ENCODE assay signal across 1 cellular context in genomic region chr19:55258828-55259539, GRCh38.
TF ChIP-seq lines count a peak whose summit lies in the region.

A gene with protein sequence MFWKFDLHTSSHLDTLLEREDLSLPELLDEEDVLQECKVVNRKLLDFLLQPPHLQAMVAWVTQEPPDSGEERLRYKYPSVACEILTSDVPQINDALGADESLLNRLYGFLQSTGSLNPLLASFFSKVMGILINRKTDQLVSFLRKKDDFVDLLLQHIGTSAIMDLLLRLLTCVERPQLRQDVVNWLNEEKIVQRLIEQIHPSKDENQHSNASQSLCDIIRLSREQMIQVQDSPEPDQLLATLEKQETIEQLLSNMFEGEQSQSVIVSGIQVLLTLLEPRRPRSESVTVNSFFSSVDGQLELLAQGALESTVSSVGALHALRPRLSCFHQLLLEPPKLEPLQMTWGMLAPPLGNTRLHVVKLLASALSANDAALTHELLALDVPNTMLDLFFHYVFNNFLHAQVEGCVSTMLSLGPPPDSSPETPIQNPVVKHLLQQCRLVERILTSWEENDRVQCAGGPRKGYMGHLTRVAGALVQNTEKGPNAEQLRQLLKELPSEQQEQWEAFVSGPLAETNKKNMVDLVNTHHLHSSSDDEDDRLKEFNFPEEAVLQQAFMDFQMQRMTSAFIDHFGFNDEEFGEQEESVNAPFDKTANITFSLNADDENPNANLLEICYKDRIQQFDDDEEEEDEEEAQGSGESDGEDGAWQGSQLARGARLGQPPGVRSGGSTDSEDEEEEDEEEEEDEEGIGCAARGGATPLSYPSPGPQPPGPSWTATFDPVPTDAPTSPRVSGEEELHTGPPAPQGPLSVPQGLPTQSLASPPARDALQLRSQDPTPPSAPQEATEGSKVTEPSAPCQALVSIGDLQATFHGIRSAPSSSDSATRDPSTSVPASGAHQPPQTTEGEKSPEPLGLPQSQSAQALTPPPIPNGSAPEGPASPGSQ (minus strand): TSS chr19:55259017. CDS start chr19:55247103, 11,914 bp downstream.

TF ChIP-seq in HepG2, 621 proteins besides CTCF, POLR2A, EP300 and RAD21 (continued from another document and continues in another):
- TF ChIP-seq HMGXB3 (CRISPR knock-in tag; IDR thresholded peaks at IDR 0.05; ENCODE audit: borderline replicate concordance) = 0 out of 2 replicates have a peak, but pooled peaks have one; percentile 60
- 0 out of 2 replicates have a peak, but pooled peaks have one; percentile 24 for TF ChIP-seq ZNF597 (CRISPR knock-in tag; IDR thresholded peaks at IDR 0.05)
- TF ChIP-seq ZNF451 (CRISPR knock-in tag; IDR thresholded peaks at IDR 0.05) = no peak
- TF ChIP-seq ZNF652 (CRISPR knock-in tag; IDR thresholded peaks at IDR 0.05; ENCODE audit: borderline replicate concordance, low read depth) = no peak
- 0 out of 2 replicates have a peak, but pooled peaks have one; percentile 16 for TF ChIP-seq PBX3 (CRISPR knock-in tag; IDR thresholded peaks at IDR 0.05; ENCODE audit: borderline replicate concordance)
- TF ChIP-seq RARA (CRISPR knock-in tag; IDR thresholded peaks at IDR 0.05) = peak; percentile 27; the same call in 1 of the 2 replicates
- TF ChIP-seq PLSCR1 (CRISPR knock-in tag; IDR thresholded peaks at IDR 0.05; ENCODE audit: borderline replicate concordance) = no peak
- peak; percentile 91 for TF ChIP-seq RXRB (CRISPR knock-in tag; IDR thresholded peaks at IDR 0.05; ENCODE audit: borderline replicate concordance)
- TF ChIP-seq, protein P1, sequence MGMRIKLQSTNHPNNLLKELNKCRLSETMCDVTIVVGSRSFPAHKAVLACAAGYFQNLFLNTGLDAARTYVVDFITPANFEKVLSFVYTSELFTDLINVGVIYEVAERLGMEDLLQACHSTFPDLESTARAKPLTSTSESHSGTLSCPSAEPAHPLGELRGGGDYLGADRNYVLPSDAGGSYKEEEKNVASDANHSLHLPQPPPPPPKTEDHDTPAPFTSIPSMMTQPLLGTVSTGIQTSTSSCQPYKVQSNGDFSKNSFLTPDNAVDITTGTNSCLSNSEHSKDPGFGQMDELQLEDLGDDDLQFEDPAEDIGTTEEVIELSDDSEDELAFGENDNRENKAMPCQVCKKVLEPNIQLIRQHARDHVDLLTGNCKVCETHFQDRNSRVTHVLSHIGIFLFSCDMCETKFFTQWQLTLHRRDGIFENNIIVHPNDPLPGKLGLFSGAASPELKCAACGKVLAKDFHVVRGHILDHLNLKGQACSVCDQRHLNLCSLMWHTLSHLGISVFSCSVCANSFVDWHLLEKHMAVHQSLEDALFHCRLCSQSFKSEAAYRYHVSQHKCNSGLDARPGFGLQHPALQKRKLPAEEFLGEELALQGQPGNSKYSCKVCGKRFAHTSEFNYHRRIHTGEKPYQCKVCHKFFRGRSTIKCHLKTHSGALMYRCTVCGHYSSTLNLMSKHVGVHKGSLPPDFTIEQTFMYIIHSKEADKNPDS (CRISPR knock-in tag; IDR thresholded peaks at IDR 0.05) = no peak
- TF ChIP-seq IKZF4 (CRISPR knock-in tag; IDR thresholded peaks at IDR 0.05; ENCODE audit: borderline replicate concordance, low read depth, not compliant biosample characterization) = no peak
- peak; percentile 24 for TF ChIP-seq SRY (CRISPR knock-in tag; IDR thresholded peaks at IDR 0.05)
- 0 out of 2 replicates have a peak, but pooled peaks have one; percentile 60 for TF ChIP-seq ZNF83 (CRISPR knock-in tag; IDR thresholded peaks at IDR 0.05; ENCODE audit: borderline replicate concordance)
- peak; percentile 23; the same call in 1 of the 2 replicates for TF ChIP-seq ZSCAN21 (CRISPR knock-in tag; IDR thresholded peaks at IDR 0.05; ENCODE audit: borderline replicate concordance)
- TF ChIP-seq ZNF18 (CRISPR knock-in tag; IDR thresholded peaks at IDR 0.05; ENCODE audit: insufficient replicate concordance) = no peak
- no peak; the same call in none of the 2 replicates for TF ChIP-seq ZNF446 (CRISPR knock-in tag; IDR thresholded peaks at IDR 0.05)
- no peak for TF ChIP-seq WIZ (CRISPR knock-in tag; IDR thresholded peaks at IDR 0.05)
- TF ChIP-seq FOSL1 (CRISPR knock-in tag; IDR thresholded peaks at IDR 0.05; ENCODE audit: borderline replicate concordance) = peak; percentile 36; the same call in 1 of the 2 replicates
- no peak for TF ChIP-seq ZNF75D (CRISPR knock-in tag; IDR thresholded peaks at IDR 0.05; ENCODE audit: borderline replicate concordance)
- no peak for TF ChIP-seq ZBTB1 (CRISPR knock-in tag; IDR thresholded peaks at IDR 0.05; ENCODE audit: borderline replicate concordance)
- TF ChIP-seq ZNF775 (CRISPR knock-in tag; IDR thresholded peaks at IDR 0.05; ENCODE audit: borderline replicate concordance) = no peak
- TF ChIP-seq, protein P2, sequence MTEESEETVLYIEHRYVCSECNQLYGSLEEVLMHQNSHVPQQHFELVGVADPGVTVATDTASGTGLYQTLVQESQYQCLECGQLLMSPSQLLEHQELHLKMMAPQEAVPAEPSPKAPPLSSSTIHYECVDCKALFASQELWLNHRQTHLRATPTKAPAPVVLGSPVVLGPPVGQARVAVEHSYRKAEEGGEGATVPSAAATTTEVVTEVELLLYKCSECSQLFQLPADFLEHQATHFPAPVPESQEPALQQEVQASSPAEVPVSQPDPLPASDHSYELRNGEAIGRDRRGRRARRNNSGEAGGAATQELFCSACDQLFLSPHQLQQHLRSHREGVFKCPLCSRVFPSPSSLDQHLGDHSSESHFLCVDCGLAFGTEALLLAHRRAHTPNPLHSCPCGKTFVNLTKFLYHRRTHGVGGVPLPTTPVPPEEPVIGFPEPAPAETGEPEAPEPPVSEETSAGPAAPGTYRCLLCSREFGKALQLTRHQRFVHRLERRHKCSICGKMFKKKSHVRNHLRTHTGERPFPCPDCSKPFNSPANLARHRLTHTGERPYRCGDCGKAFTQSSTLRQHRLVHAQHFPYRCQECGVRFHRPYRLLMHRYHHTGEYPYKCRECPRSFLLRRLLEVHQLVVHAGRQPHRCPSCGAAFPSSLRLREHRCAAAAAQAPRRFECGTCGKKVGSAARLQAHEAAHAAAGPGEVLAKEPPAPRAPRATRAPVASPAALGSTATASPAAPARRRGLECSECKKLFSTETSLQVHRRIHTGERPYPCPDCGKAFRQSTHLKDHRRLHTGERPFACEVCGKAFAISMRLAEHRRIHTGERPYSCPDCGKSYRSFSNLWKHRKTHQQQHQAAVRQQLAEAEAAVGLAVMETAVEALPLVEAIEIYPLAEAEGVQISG (CRISPR knock-in tag; IDR thresholded peaks at IDR 0.05) = peak; percentile 99
- TF ChIP-seq, protein P3, sequence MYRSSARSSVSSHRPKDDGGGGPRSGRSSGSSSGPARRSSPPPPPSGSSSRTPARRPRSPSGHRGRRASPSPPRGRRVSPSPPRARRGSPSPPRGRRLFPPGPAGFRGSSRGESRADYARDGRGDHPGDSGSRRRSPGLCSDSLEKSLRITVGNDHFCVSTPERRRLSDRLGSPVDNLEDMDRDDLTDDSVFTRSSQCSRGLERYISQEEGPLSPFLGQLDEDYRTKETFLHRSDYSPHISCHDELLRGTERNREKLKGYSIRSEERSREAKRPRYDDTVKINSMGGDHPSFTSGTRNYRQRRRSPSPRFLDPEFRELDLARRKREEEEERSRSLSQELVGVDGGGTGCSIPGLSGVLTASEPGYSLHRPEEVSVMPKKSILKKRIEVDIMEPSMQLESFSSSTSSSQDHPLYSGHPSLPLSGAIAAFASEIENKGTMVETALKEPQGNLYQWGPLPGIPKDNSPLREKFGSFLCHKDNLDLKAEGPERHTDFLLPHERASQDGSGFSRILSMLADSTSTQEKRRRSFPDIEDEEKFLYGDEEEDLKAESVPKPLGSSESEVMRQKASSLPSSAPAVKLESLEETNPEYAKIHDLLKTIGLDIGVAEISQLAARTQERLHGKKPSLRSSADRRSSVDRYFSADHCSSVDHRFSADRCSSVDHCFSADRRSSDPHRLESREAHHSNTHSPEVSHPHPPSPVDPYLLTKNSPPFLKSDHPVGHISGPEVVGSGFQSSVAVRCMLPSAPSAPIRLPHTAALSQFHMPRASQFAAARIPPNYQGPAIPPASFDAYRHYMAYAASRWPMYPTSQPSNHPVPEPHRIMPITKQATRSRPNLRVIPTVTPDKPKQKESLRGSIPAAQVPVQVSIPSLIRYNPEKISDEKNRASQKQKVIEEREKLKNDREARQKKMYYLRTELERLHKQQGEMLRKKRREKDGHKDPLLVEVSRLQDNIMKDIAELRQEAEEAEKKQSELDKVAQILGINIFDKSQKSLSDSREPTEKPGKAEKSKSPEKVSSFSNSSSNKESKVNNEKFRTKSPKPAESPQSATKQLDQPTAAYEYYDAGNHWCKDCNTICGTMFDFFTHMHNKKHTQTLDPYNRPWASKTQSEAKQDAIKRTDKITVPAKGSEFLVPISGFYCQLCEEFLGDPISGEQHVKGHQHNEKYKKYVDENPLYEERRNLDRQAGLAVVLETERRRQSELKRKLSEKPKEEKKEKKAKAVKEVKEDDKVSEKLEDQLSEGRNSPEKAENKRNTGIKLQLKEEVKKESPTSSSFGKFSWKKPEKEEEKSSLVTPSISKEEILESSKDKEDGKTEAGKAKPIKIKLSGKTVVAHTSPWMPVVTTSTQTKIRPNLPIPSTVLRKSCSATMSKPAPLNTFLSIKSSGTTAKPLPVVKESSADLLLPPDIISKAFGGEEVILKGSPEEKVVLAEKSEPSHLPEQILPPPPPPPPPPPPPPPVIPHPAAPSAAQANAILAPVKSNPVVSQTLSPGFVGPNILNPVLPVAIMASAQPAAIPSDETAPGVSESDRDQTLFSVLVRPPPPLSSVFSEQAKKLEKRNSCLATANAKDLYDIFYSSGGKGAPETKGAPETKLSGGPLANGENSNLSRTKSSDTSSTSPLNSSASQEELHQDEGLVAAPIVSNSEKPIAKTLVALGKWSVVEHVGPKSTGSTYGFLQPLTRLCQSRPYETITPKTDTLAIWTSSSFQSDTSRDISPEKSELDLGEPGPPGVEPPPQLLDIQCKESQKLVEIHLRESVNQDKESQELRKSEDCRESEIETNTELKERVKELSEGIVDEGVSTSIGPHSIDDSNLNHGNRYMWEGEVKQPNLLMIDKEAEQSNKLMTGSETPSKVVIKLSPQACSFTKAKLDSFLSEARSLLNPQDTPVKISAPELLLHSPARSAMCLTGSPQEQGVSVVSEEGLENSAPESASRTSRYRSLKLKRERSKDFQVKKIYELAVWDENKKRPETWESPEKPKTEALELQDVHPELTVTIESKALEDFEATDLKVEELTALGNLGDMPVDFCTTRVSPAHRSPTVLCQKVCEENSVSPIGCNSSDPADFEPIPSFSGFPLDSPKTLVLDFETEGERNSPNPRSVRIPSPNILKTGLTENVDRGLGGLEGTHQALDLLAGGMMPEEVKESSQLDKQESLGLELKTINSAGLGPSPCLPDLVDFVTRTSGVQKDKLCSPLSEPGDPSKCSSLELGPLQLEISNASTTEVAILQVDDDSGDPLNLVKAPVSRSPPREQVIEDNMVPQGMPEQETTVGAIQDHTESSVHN (CRISPR knock-in tag; IDR thresholded peaks at IDR 0.05) = no peak
- peak; percentile 88 for TF ChIP-seq NCOA1 (CRISPR knock-in tag; IDR thresholded peaks at IDR 0.05)
- peak; percentile 51; the same call in 1 of the 2 replicates for TF ChIP-seq ARNT2 (CRISPR knock-in tag; IDR thresholded peaks at IDR 0.05; ENCODE audit: low read depth)
